ENCODE assay signal across 24 cellular contexts in the genomic region with DNA sequence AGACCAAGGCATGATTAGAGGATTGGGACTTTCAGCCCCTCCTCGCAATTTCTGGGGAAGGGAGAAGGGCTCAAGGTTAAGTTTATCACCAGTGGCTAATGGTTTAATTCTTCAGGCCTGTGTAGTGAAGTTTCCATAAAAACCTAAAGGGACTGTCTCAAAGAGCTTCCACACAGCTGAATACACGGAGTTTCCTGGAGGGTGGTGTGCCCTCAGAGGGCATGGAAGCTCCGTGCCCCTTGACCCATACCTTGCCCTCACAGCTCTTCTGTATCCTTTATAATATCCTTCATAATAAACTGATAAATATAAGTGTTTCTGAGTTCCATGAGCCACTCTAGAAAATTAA.
"Had no signal": no experiment of that assay in that cellular context is flagged by ENCODE, and none has a peak within 500 bp of the region (broad histone marks: within the 10 kb centered on the region; RNA-seq: fewer than 3 reads in every experiment).

No MANE protein-coding gene starts in this region.

- ATAC-seq: gastrocnemius medialis; lower lobe of right lung; natural killer cell treated with Interleukin-12 subunit alpha and Interleukin-12 subunit beta and Interleukin-15 and Interleukin-18, amount 100 ng/mL, for 72 hours; right lobe of liver had no signal

- H3K27me3 ChIP-seq: esophagus squamous epithelium, gastrocnemius medialis, right lobe of liver, stomach, tibial artery, upper lobe of left lung had no signal

- H3K9ac ChIP-seq: parathyroid adenoma had no signal

- H3K27ac ChIP-seq: esophagus squamous epithelium, lower lobe of right lung, parathyroid adenoma, right lobe of liver, tibial artery had no signal

- DNase-seq: central memory CD4-positive, alpha-beta T cell; effector CD8-positive, alpha-beta T cell; endodermal cell; esophagus squamous epithelium; gastrocnemius medialis; head of caudate nucleus; left cardiac atrium; left ventricle myocardium superior; lower lobe of right lung; naive B cell; right lobe of liver; stimulated activated CD4-positive, alpha-beta T cell treated with anti-CD3 and anti-CD28 coated beads, Interleukin-12 subunit alpha, Interleukin-12 subunit beta, amount 100 ng/mL, for 4 hours; stimulated activated CD4-positive, alpha-beta T cell treated with anti-CD3 and anti-CD28 coated beads, Interleukin-1b, Interleukin-23, amount 100 ng/mL, for 48 hours; stimulated activated CD4-positive, alpha-beta T cell treated with anti-CD3 and anti-CD28 coated beads, Interleukin-4, amount 100 ng/mL, for 1 hour; stimulated activated CD8-positive, alpha-beta memory T cell treated with anti-CD3 and anti-CD28 coated beads, Interleukin-4, amount 100 ng/mL, for 48 hours; stimulated activated naive CD4-positive, alpha-beta T cell treated with Interleukin-2 at 50 U/mL for 16 hours; tibial artery; upper lobe of left lung had no signal

- H3K4me3 ChIP-seq: esophagus squamous epithelium, gastrocnemius medialis, lower lobe of right lung, right lobe of liver, smooth muscle cell, stomach, tibial artery, upper lobe of left lung had no signal

- H2AFZ ChIP-seq: parathyroid adenoma had no signal

- H3K36me3 ChIP-seq: gastrocnemius medialis had no signal

- H3K4me2 ChIP-seq: smooth muscle cell had no signal

- FAIRE-seq: islet of Langerhans, urothelium cell line had no signal

- H3K9me3 ChIP-seq: esophagus squamous epithelium, gastrocnemius medialis, lower lobe of right lung, right lobe of liver, stomach, tibial artery, upper lobe of left lung had no signal

- H3K4me1 ChIP-seq: gastrocnemius medialis, lower lobe of right lung, parathyroid adenoma, right lobe of liver, tibial artery, upper lobe of left lung had no signal
